Comparison of ENCODE assay signal across 8 cellular contexts in the genomic region with DNA sequence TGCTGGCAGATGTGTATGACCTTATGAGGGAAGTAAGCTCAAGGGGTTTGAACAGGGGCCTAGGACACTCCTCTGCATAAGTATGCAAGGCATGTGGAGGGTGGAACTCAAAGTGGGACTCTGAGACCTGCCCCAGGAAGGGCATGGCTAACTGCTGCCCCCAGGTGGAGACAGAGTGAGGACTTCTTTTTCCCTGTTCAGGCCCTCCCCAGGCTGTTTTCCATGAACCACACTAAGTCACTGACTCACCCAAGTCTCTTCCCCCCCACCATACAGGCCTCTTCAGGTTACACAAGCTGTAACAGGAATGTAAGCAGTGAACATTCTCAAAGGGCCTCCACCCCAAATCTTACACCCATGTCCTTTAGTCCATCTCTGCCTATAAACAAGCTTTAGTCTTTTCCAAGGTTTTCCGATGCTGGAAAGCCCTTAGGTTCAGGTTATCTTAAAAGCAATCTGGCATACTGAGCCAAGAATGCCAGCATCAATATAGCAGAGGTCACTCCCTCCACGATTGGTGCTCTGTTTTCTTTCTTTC. TPM values are rescaled to one million over a fixed set of nuclear protein-coding genes. Genes with fewer than 3 reads are reported as not detected.
DNase-seq lines count a peak whose midpoint lies in the region; ATAC-seq and TF ChIP-seq lines count a peak whose summit lies in the region.

No MANE protein-coding gene starts in this region.

- peak overlapping the region in 2 of 7 donors; percentile 49 to 86 for H3K4me3 Mint-ChIP-seq in CD8-positive, alpha-beta memory T cell

- peak overlapping the region; percentile 61 for H3K4me2 ChIP-seq in SK-N-SH

- peak in 1 of 2 experiments; percentile 32; a peak in 1 of 4 replicates for TF ChIP-seq EP300 in SK-N-SH (IDR thresholded peaks at IDR 0.05; ENCODE audit: borderline replicate concordance in 1 of 2, low read depth in 1 of 2, low read length in 1 of 2)

- H2AFZ ChIP-seq in SK-N-SH (ENCODE audit: low read depth), result no peak overlapping the region

- peaks cover 53% of the 10 kb centered on the region for H3K4me1 ChIP-seq in CD8-positive, alpha-beta memory T cell (ENCODE audit: insufficient read depth, low read length)
- peaks cover 18 to 44% of the 10 kb centered on the region in 2 experiments for H3K4me1 ChIP-seq in SK-N-SH (ENCODE audit: control insufficient read depth in 1 of 2, insufficient read depth in 2 of 2, low read depth in 1 of 2, low read length in 1 of 2)
- peaks cover 47% of the 10 kb centered on the region for H3K4me1 ChIP-seq in adipocyte (ENCODE audit: control insufficient read depth, insufficient read depth, low read length)
- H3K4me1 ChIP-seq in left ventricle myocardium inferior, result peaks cover 48% of the 10 kb centered on the region

- peak; percentile 67 to 87 (median 70) for DNase-seq in CD8-positive, alpha-beta memory T cell
- DNase-seq in HT1080 (ENCODE audit: low read depth), result peak; percentile 98
- peak; percentile 65 for DNase-seq in SK-N-SH
- DNase-seq in adipocyte (ENCODE audit: low read depth), result peak; percentile 99
- peak; percentile 82 for DNase-seq in left ventricle myocardium inferior
- DNase-seq in retinal pigment epithelial cell (ENCODE audit: low read depth), result peak; percentile 93
- DNase-seq in NCI-H128 (lab: John Stamatoyannopoulos, UW; ENCODE audit: unreplicated experiment), result no peak

- no peaks in the 10 kb centered on the region for H3K9me3 Mint-ChIP-seq in CD8-positive, alpha-beta memory T cell

- TF ChIP-seq CTCF in SK-N-SH (IDR thresholded peaks at IDR 0.05) (peak; percentile 87), left ventricle myocardium inferior (IDR thresholded peaks at IDR 0.05; ENCODE audit: borderline replicate concordance) (peak; percentile 89), retinal pigment epithelial cell (conservative IDR thresholded peaks at IDR 0.05; ENCODE audit: low read depth, low read length) (peak; percentile 94)

- WGBS in SK-N-SH (ENCODE audit: low lambda C conversion rate), result 0% methylated on average over 2 of the region's 2 CpGs

- H3K27ac Mint-ChIP-seq in CD8-positive, alpha-beta memory T cell, result peak overlapping the region in 7 of 8 donors; percentile 1 to 100 (median 97)

- H3K27me3 Mint-ChIP-seq in CD8-positive, alpha-beta memory T cell, result peaks cover 0 to 2% of the 10 kb centered on the region in 2 donors

- CTCF ChIA-PET in CD8-positive, alpha-beta memory T cell (lab: Charles Lee), result interaction anchor here (0.7 to 6.7 kb wide), 24 partner anchors 9 to 193 kb away, joined by 3 to 203 read pairs (median 4); a partner anchor contains a TSS
- CTCF ChIA-PET in SK-N-SH (lab: Yijun Ruan, JAX), result interaction anchor here (0.7 to 11.8 kb wide), 16 partner anchors 9 to 179 kb away, joined by 3 to 90 read pairs (median 5); a partner anchor contains a TSS

- peaks cover 7 to 55% (median 10%) of the 10 kb centered on the region in 3 donors for H3K36me3 Mint-ChIP-seq in CD8-positive, alpha-beta memory T cell

- peak; percentile 77 for TF ChIP-seq RAD21 in SK-N-SH (IDR thresholded peaks at IDR 0.05; ENCODE audit: low read length)

- H3K79me2 ChIP-seq in SK-N-SH (ENCODE audit: insufficient read depth), result peaks cover 50% of the 10 kb centered on the region

- no peaks in the 10 kb centered on the region for H3K27me3 ChIP-seq in CD8-positive, alpha-beta memory T cell (ENCODE audit: insufficient read depth, low read length, poor library complexity, severe bottlenecking)
- H3K27me3 ChIP-seq in SK-N-SH (ENCODE audit: insufficient read depth), result no peaks in the 10 kb centered on the region
- no peaks in the 10 kb centered on the region for H3K27me3 ChIP-seq in adipocyte (replicated peaks; ENCODE audit: control insufficient read depth, insufficient read depth, low read length)
- no peaks in the 10 kb centered on the region for H3K27me3 ChIP-seq in left ventricle myocardium inferior (ENCODE audit: low read depth)

- H3K36me3 ChIP-seq in CD8-positive, alpha-beta memory T cell (ENCODE audit: insufficient read depth, low read length), result peaks cover 25% of the 10 kb centered on the region
- H3K36me3 ChIP-seq in SK-N-SH (replicated peaks in 1 of 2; ENCODE audit: control insufficient read depth in 1 of 2, insufficient read depth in 2 of 2, low read length in 1 of 2), result peaks cover 47 to 55% of the 10 kb centered on the region in 2 experiments
- H3K36me3 ChIP-seq in adipocyte (ENCODE audit: control insufficient read depth, insufficient read depth, low read length, severe bottlenecking), result peaks cover 57% of the 10 kb centered on the region
- peaks cover 73% of the 10 kb centered on the region for H3K36me3 ChIP-seq in left ventricle myocardium inferior

- peak overlapping the region; percentile 20; the same call in 1 of the 2 replicates for H3K9ac ChIP-seq in SK-N-SH
- H3K9ac ChIP-seq in adipocyte (ENCODE audit: low read length), result peak overlapping the region; percentile 75

- no peaks in the 10 kb centered on the region for H3K9me3 ChIP-seq in CD8-positive, alpha-beta memory T cell (ENCODE audit: low read length)
- H3K9me3 ChIP-seq in SK-N-SH (no peaks in the 10 kb centered on the region), adipocyte (ENCODE audit: control insufficient read depth, low read length) (no peaks in the 10 kb centered on the region), left ventricle myocardium inferior (replicated peaks) (no peaks in the 10 kb centered on the region)

- peaks cover 29% of the 10 kb centered on the region for H4K20me1 ChIP-seq in SK-N-SH (ENCODE audit: insufficient read depth)

- H3K27ac ChIP-seq in CD8-positive, alpha-beta memory T cell (ENCODE audit: low read depth, low read length), result no peak overlapping the region
- peak overlapping the region; percentile 56 to 80 for H3K27ac ChIP-seq in SK-N-SH (ENCODE audit: low read depth in 2 of 2, low read length in 1 of 2)
- H3K27ac ChIP-seq in left ventricle myocardium inferior (replicated peaks), result peak overlapping the region; percentile 78

- intact Hi-C loops in left ventricle myocardium inferior (cut with micrococcal nuclease), result no loop called here

- POLR2A ChIA-PET in CD8-positive, alpha-beta memory T cell (lab: Charles Lee), result interaction anchor here (11.9 kb wide), 1 partner anchor 18 kb away, joined by 193 read pairs; a partner anchor contains a TSS
- POLR2A ChIA-PET in SK-N-SH (lab: Yijun Ruan, JAX), result interaction anchor here (0.9 to 1.7 kb wide), 4 partner anchors 12 to 166 kb away, joined by 3 to 6 read pairs (median 3); a partner anchor contains a TSS

- peaks cover 83% of the 10 kb centered on the region for H3F3A ChIP-seq in SK-N-SH (replicated peaks; ENCODE audit: insufficient read depth)

- no peak overlapping the region for H3K4me3 ChIP-seq in CD8-positive, alpha-beta memory T cell (ENCODE audit: low read length)
- H3K4me3 ChIP-seq in SK-N-SH (ENCODE audit: low read depth in 2 of 2, low read length in 1 of 2), result no peak overlapping the region
- H3K4me3 ChIP-seq in adipocyte (ENCODE audit: low read length), result peak overlapping the region; percentile 37
- no peak overlapping the region for H3K4me3 ChIP-seq in left ventricle myocardium inferior
- no peak overlapping the region for H3K4me3 ChIP-seq in retinal pigment epithelial cell (ENCODE audit: low read length)

- no peak for ATAC-seq in HG03280 (IDR thresholded peaks at IDR 0.05; ENCODE audit: unreplicated experiment)

- H3K4me1 Mint-ChIP-seq in CD8-positive, alpha-beta memory T cell, result peaks cover 53 to 67% (median 64%) of the 10 kb centered on the region in 3 donors

- no peaks in the 10 kb centered on the region for H3K9me2 ChIP-seq in SK-N-SH

RNA-seq across cellular contexts. Expression of a gene that starts 13.1 kb away (rescaled TPM):
- 1,000 to 10,000 TPM; 1,800 to 1,846 TPM for total RNA-seq in CD8-positive, alpha-beta memory T cell
- polyA plus RNA-seq in CD8-positive, alpha-beta memory T cell, result 1,157 TPM
- 1,970 and 1,995 TPM in 2 replicates for total RNA-seq in HT1080 (2014; rRNA removed; shearing (Covaris generic))
- polyA plus RNA-seq in HT1080 (2015; cell fraction: cytosol; rRNA removed), result 2,414 and 2,444 TPM in 2 replicates
- 1,033 and 1,120 TPM in 2 replicates for polyA plus RNA-seq in HT1080 (2015; cell fraction: nucleus; rRNA removed)
- polyA plus RNA-seq in SK-N-SH (2012; rRNA removed), result 1,853 and 2,105 TPM in 2 replicates
- polyA plus RNA-seq in SK-N-SH (2012; cell fraction: cytosol; rRNA removed), result 1,837 and 2,039 TPM in 2 replicates
- polyA plus RNA-seq in SK-N-SH (2012; cell fraction: nucleus; rRNA removed), result 604 and 627 TPM in 2 replicates
- 958 TPM for total RNA-seq in left ventricle myocardium inferior

RNA-seq across cellular contexts. Expression of a gene that starts 14.0 kb away (rescaled TPM):
- 100 to 1,000 TPM; 187 to 193 TPM for total RNA-seq in CD8-positive, alpha-beta memory T cell
- polyA plus RNA-seq in CD8-positive, alpha-beta memory T cell, result 125 TPM
- 184 and 193 TPM in 2 replicates for total RNA-seq in HT1080 (2014; rRNA removed; shearing (Covaris generic))
- 26.7 and 39.2 TPM in 2 replicates for polyA plus RNA-seq in HT1080 (2015; cell fraction: cytosol; rRNA removed)
- 503 and 597 TPM in 2 replicates for polyA plus RNA-seq in HT1080 (2015; cell fraction: nucleus; rRNA removed)
- 57.8 and 62.3 TPM in 2 replicates for polyA plus RNA-seq in SK-N-SH (2012; rRNA removed)
- 49.7 and 55.0 TPM in 2 replicates for polyA plus RNA-seq in SK-N-SH (2012; cell fraction: cytosol; rRNA removed)
- 78.7 and 115 TPM in 2 replicates for polyA plus RNA-seq in SK-N-SH (2012; cell fraction: nucleus; rRNA removed)
- 290 TPM for total RNA-seq in left ventricle myocardium inferior

RNA-seq across cellular contexts. Expression of a gene that starts 30.7 kb away (rescaled TPM):
- total RNA-seq in CD8-positive, alpha-beta memory T cell, result 10 to 100 TPM; 30.8 to 32.7 TPM
- 13.7 TPM for polyA plus RNA-seq in CD8-positive, alpha-beta memory T cell
- total RNA-seq in HT1080 (2014; rRNA removed; shearing (Covaris generic)), result 19.6 and 21.0 TPM in 2 replicates
- polyA plus RNA-seq in HT1080 (2015; cell fraction: cytosol; rRNA removed), result 27.4 and 27.9 TPM in 2 replicates
- 89.5 and 94.7 TPM in 2 replicates for polyA plus RNA-seq in HT1080 (2015; cell fraction: nucleus; rRNA removed)
- polyA plus RNA-seq in SK-N-SH (2012; rRNA removed), result 27.3 and 30.0 TPM in 2 replicates
- 10.5 and 13.8 TPM in 2 replicates for polyA plus RNA-seq in SK-N-SH (2012; cell fraction: cytosol; rRNA removed)
- polyA plus RNA-seq in SK-N-SH (2012; cell fraction: nucleus; rRNA removed), result 97.9 and 105 TPM in 2 replicates
- 12.5 TPM for total RNA-seq in left ventricle myocardium inferior

RNA-seq across cellular contexts. Expression of a gene that starts 41.0 kb away (rescaled TPM):
- 100 to 1,000 TPM; 248 to 263 TPM for total RNA-seq in CD8-positive, alpha-beta memory T cell
- 37.4 TPM for polyA plus RNA-seq in CD8-positive, alpha-beta memory T cell
- 179 and 193 TPM in 2 replicates for total RNA-seq in HT1080 (2014; rRNA removed; shearing (Covaris generic))
- 73.0 and 73.7 TPM in 2 replicates for polyA plus RNA-seq in HT1080 (2015; cell fraction: cytosol; rRNA removed)
- 174 and 191 TPM in 2 replicates for polyA plus RNA-seq in HT1080 (2015; cell fraction: nucleus; rRNA removed)
- polyA plus RNA-seq in SK-N-SH (2012; rRNA removed), result 18.4 and 20.6 TPM in 2 replicates
- polyA plus RNA-seq in SK-N-SH (2012; cell fraction: cytosol; rRNA removed), result 12.7 and 15.6 TPM in 2 replicates
- 57.9 and 72.2 TPM in 2 replicates for polyA plus RNA-seq in SK-N-SH (2012; cell fraction: nucleus; rRNA removed)
- total RNA-seq in left ventricle myocardium inferior, result 26.3 TPM

RNA-seq across cellular contexts. Expression of a gene that starts 51.9 kb away (rescaled TPM):
- total RNA-seq in CD8-positive, alpha-beta memory T cell, result 100 to 1,000 TPM; 133 to 134 TPM
- 22.9 TPM for polyA plus RNA-seq in CD8-positive, alpha-beta memory T cell
- 27.5 and 28.7 TPM in 2 replicates for total RNA-seq in HT1080 (2014; rRNA removed; shearing (Covaris generic))
- 29.9 and 34.0 TPM in 2 replicates for polyA plus RNA-seq in HT1080 (2015; cell fraction: cytosol; rRNA removed)
- polyA plus RNA-seq in HT1080 (2015; cell fraction: nucleus; rRNA removed), result 148 and 162 TPM in 2 replicates
- 43.0 and 47.8 TPM in 2 replicates for polyA plus RNA-seq in SK-N-SH (2012; rRNA removed)
- 14.5 and 19.5 TPM in 2 replicates for polyA plus RNA-seq in SK-N-SH (2012; cell fraction: cytosol; rRNA removed)
- polyA plus RNA-seq in SK-N-SH (2012; cell fraction: nucleus; rRNA removed), result 247 and 252 TPM in 2 replicates
- 14.6 TPM for total RNA-seq in left ventricle myocardium inferior
